24 cellular contexts compared by ENCODE assay signal in the genomic region with DNA sequence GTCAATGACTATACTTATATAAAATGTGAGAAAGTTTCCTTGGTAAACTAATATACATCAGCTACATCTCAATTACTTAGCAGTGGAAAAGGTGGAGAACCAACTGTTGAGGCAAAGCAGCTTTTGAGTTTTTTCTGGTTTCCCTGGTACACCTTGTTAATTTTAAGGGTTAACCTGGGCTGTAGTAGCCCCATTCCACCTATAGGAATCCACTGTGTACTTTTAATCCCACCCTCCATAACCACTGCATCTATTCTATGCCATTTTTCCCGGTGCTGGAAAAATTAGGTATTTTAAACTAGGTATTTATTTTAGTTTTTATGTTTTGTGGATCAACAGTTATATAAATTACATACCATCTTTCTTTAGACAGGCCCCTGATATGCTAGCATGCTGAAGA. TPM values are rescaled to one million over a fixed set of nuclear protein-coding genes. Genes with fewer than 3 reads are reported as not detected.
DNase-seq lines count a peak whose midpoint lies in the region; ATAC-seq, FAIRE-seq and TF ChIP-seq lines count a peak whose summit lies in the region.
"Had no signal": no experiment of that assay in that cellular context is flagged by ENCODE, and none has a peak within 500 bp of the region (broad histone marks: within the 10 kb centered on the region; RNA-seq: fewer than 3 reads in every experiment).

No MANE protein-coding gene starts in this region.

- POLR2A ChIA-PET in T-cell (lab: Charles Lee) (no interaction called here), K562 (lab: Yijun Ruan, JAX) (interaction anchor here (0.7 kb wide), 1 partner anchor 544 kb away, joined by 3 read pairs; no protein-coding TSS in a partner anchor)

- H3K27ac Mint-ChIP-seq in activated naive CD4-positive, alpha-beta T cell treated with anti-CD3 and anti-CD28 coated beads, Interleukin-2, amount 50 U/mL, for 24 hours, result peak overlapping the region; percentile 5
- no peak overlapping the region for H3K27ac Mint-ChIP-seq in activated naive CD4-positive, alpha-beta T cell treated with anti-CD3 and anti-CD28 coated beads for 36 hours
- no peak overlapping the region for H3K27ac Mint-ChIP-seq in GM23338
- peak overlapping the region; percentile 17 to 50 for H3K27ac Mint-ChIP-seq in T-cell
- no peak overlapping the region for H3K27ac Mint-ChIP-seq in endothelial cell (ENCODE audit: unreplicated experiment)

- TF ChIP-seq RAD21 in K562 (CRISPR knock-in tag; conservative IDR thresholded peaks at IDR 0.05 in 1 of 2, IDR thresholded peaks at IDR 0.05 in 1 of 2), result no peak

- in situ Hi-C loops in K562 (cut with MboI), result no loop called here

- peak in 1 of 2 experiments; percentile 9; a peak in 1 of 4 replicates for TF ChIP-seq CTCF in GM23338 (conservative IDR thresholded peaks at IDR 0.05; ENCODE audit: low read depth in 2 of 2)
- no peak for TF ChIP-seq CTCF in K562 (IDR thresholded peaks at IDR 0.05 in 2 of 3, conservative IDR thresholded peaks at IDR 0.05 in 1 of 3; ENCODE audit: insufficient read depth in 2 of 3, low read depth in 1 of 3, low read length in 3 of 3)
- TF ChIP-seq CTCF in hepatocyte (IDR thresholded peaks at IDR 0.05; ENCODE audit: poor library complexity), result no peak
- TF ChIP-seq CTCF in endothelial cell (IDR thresholded peaks at IDR 0.05; ENCODE audit: unreplicated experiment), result no peak

- H3K4me1 ChIP-seq in GM23338 (ENCODE audit: insufficient read depth) (no peaks in the 10 kb centered on the region), K562 (replicated peaks in 1 of 2; ENCODE audit: control insufficient read depth in 2 of 2, insufficient read depth in 2 of 2, low read length in 2 of 2) (no peaks in the 10 kb centered on the region), hepatocyte (ENCODE audit: insufficient read depth) (no peaks in the 10 kb centered on the region)
- H3K4me1 ChIP-seq: Caco-2 had no signal

- no peak overlapping the region for H3K4me3 Mint-ChIP-seq in activated naive CD4-positive, alpha-beta T cell treated with anti-CD3 and anti-CD28 coated beads, Interleukin-2, amount 50 U/mL, for 24 hours
- H3K4me3 Mint-ChIP-seq in activated naive CD4-positive, alpha-beta T cell treated with anti-CD3 and anti-CD28 coated beads for 36 hours, result no peak overlapping the region
- H3K4me3 Mint-ChIP-seq in GM23338, result no peak overlapping the region
- no peak overlapping the region for H3K4me3 Mint-ChIP-seq in T-cell
- no peak overlapping the region for H3K4me3 Mint-ChIP-seq in endothelial cell (ENCODE audit: unreplicated experiment)
- H3K4me3 Mint-ChIP-seq: CD4-positive, alpha-beta memory T cell had no signal

- no peak for TF ChIP-seq POLR2A in K562 (conservative IDR thresholded peaks at IDR 0.05)

- ATAC-seq in GM23338 (peak; percentile 26; the same call in 1 of the 3 replicates), T-cell (replicated peaks in 1 of 4) (no peak), K562 (peak; percentile 54; the same call in 2 of the 3 replicates)

- WGBS in K562 (ENCODE audit: insufficient coverage, low coverage, missing lambda C conversion rate), result 79% methylated on average over 1 of the region's 1 CpG
- 90% methylated on average over 1 of the region's 1 CpG for WGBS in hepatocyte (ENCODE audit: low lambda C conversion rate, missing lambda C conversion rate)

- H4K20me1 ChIP-seq in GM23338 (replicated peaks; ENCODE audit: insufficient read depth) (no peaks in the 10 kb centered on the region), K562 (replicated peaks; ENCODE audit: control insufficient read depth, insufficient read depth, low read length) (no peaks in the 10 kb centered on the region), hepatocyte (ENCODE audit: insufficient read depth, poor library complexity, severe bottlenecking) (no peaks in the 10 kb centered on the region)

- no peaks in the 10 kb centered on the region for H3K9me1 ChIP-seq in K562 (ENCODE audit: control insufficient read depth, insufficient read depth, low read length)

- H3K4me3 ChIP-seq in GM23338 (no peak overlapping the region), K562 (no peak overlapping the region), hepatocyte (no peak overlapping the region)
- H3K4me3 ChIP-seq: BLaER1 treated with 17β-estradiol and CSF1 and Interleukin-3, amounts not matched to agents 10 nM and 100 nM had no signal

- no peak for FAIRE-seq in K562 (lab: Jason Lieb, UNC)
- FAIRE-seq: A204.1, G401.6 had no signal

- H3K9ac ChIP-seq in K562 (ENCODE audit: insufficient read depth in 1 of 2, low read depth in 2 of 2, low read length in 2 of 2), result no peak overlapping the region

- no TSS peak for BruUV-seq in K562 (replicated peaks; lab: Mats Ljungman, UMichigan)

- H3F3A ChIP-seq in GM23338 (replicated peaks; ENCODE audit: low read depth), result no peaks in the 10 kb centered on the region; the same call in 1 of the 2 replicates

- no peaks in the 10 kb centered on the region for H3K9me3 Mint-ChIP-seq in activated naive CD4-positive, alpha-beta T cell treated with anti-CD3 and anti-CD28 coated beads, Interleukin-2, amount 50 U/mL, for 24 hours
- no peaks in the 10 kb centered on the region for H3K9me3 Mint-ChIP-seq in activated naive CD4-positive, alpha-beta T cell treated with anti-CD3 and anti-CD28 coated beads for 36 hours
- H3K9me3 Mint-ChIP-seq in GM23338 (no peaks in the 10 kb centered on the region), T-cell (no peaks in the 10 kb centered on the region), endothelial cell (ENCODE audit: unreplicated experiment) (no peaks in the 10 kb centered on the region)
- H3K9me3 Mint-ChIP-seq: CD4-positive, alpha-beta memory T cell had no signal

- intact Hi-C loops in activated naive CD4-positive, alpha-beta T cell treated with anti-CD3 and anti-CD28 coated beads for 36 hours (cut with micrococcal nuclease), result loop anchor here (2.0 kb wide), 1 partner anchor 29 kb away; no protein-coding TSS in a partner anchor
- intact Hi-C loops in K562 (cut with micrococcal nuclease), result no loop called here

- H3K27ac ChIP-seq in GM23338 (ENCODE audit: low read depth) (no peak overlapping the region), K562 (ENCODE audit: extremely low read depth, low read depth, low read length) (no peak overlapping the region), hepatocyte (no peak overlapping the region)
- H3K27ac ChIP-seq: BLaER1 treated with 17β-estradiol and CSF1 and Interleukin-3, amounts not matched to agents 10 nM and 100 nM had no signal

- H3K4me2 ChIP-seq in GM23338 (no peak overlapping the region), K562 (ENCODE audit: insufficient read depth, low read length) (no peak overlapping the region), hepatocyte (no peak overlapping the region)

- peaks cover 82% of the 10 kb centered on the region for H3K36me3 ChIP-seq in GM23338 (ENCODE audit: insufficient read depth)
- peaks cover 79% of the 10 kb centered on the region for H3K36me3 ChIP-seq in K562 (ENCODE audit: control insufficient read depth, insufficient read depth, low read length)
- no peaks in the 10 kb centered on the region for H3K36me3 ChIP-seq in hepatocyte (replicated peaks; ENCODE audit: insufficient read depth, low read depth)

- peaks cover 44% of the 10 kb centered on the region for H3K4me1 Mint-ChIP-seq in activated naive CD4-positive, alpha-beta T cell treated with anti-CD3 and anti-CD28 coated beads, Interleukin-2, amount 50 U/mL, for 24 hours
- H3K4me1 Mint-ChIP-seq in activated naive CD4-positive, alpha-beta T cell treated with anti-CD3 and anti-CD28 coated beads for 36 hours (ENCODE audit: low read depth), result peaks cover 46% of the 10 kb centered on the region
- H3K4me1 Mint-ChIP-seq in GM23338 (peaks cover 6% of the 10 kb centered on the region), T-cell (peaks cover 22 to 30% (median 24%) of the 10 kb centered on the region in 3 donors), endothelial cell (ENCODE audit: unreplicated experiment) (peaks cover 6% of the 10 kb centered on the region)

- peaks cover 26% of the 10 kb centered on the region for H3K36me3 Mint-ChIP-seq in activated naive CD4-positive, alpha-beta T cell treated with anti-CD3 and anti-CD28 coated beads, Interleukin-2, amount 50 U/mL, for 24 hours
- H3K36me3 Mint-ChIP-seq in activated naive CD4-positive, alpha-beta T cell treated with anti-CD3 and anti-CD28 coated beads for 36 hours (ENCODE audit: low read depth), result peaks cover 38% of the 10 kb centered on the region
- peaks cover 70% of the 10 kb centered on the region for H3K36me3 Mint-ChIP-seq in GM23338 (ENCODE audit: low read depth)
- H3K36me3 Mint-ChIP-seq in T-cell, result peaks cover 48% of the 10 kb centered on the region
- no peaks in the 10 kb centered on the region for H3K36me3 Mint-ChIP-seq in endothelial cell (ENCODE audit: low read depth, unreplicated experiment)

- H3K9me2 ChIP-seq in GM23338 (ENCODE audit: insufficient read depth) (no peaks in the 10 kb centered on the region), hepatocyte (replicated peaks; ENCODE audit: insufficient read depth) (no peaks in the 10 kb centered on the region)

- no peaks in the 10 kb centered on the region for H3K27me3 Mint-ChIP-seq in activated naive CD4-positive, alpha-beta T cell treated with anti-CD3 and anti-CD28 coated beads, Interleukin-2, amount 50 U/mL, for 24 hours
- H3K27me3 Mint-ChIP-seq in activated naive CD4-positive, alpha-beta T cell treated with anti-CD3 and anti-CD28 coated beads for 36 hours (ENCODE audit: low read depth), result no peaks in the 10 kb centered on the region
- H3K27me3 Mint-ChIP-seq in GM23338 (ENCODE audit: insufficient read depth, low read depth, poor library complexity) (peaks cover 8% of the 10 kb centered on the region), T-cell (no peaks in the 10 kb centered on the region), endothelial cell (ENCODE audit: unreplicated experiment) (peaks cover 1% of the 10 kb centered on the region)
- H3K27me3 Mint-ChIP-seq: CD4-positive, alpha-beta memory T cell had no signal

- no peak for DNase-seq in activated naive CD4-positive, alpha-beta T cell treated with anti-CD3 and anti-CD28 coated beads for 36 hours
- DNase-seq in GM23338 (ENCODE audit: low spot score) (no peak), T-cell (no peak), K562 (ENCODE audit: extremely low read depth in 1 of 4, low spot score in 3 of 4) (peak in 2 of 4 experiments; percentile 28 to 30), hepatocyte (ENCODE audit: low spot score) (no peak), endothelial cell (ENCODE audit: low spot score) (no peak)
- DNase-seq: Caco-2; CD4-positive, alpha-beta memory T cell; GOT3; HCEC 1CT; Kasumi-1; NCI-H1092 treated with DMSO at 0.1 percent for 48 hours; NCI-H1436 treated with DMSO at 0.1 percent for 48 hours; NCI-H187 treated with DMSO at 0.1 percent for 48 hours; NCI-H2171 treated with DMSO at 0.1 percent for 48 hours; NCI-H524; NCI-H82; NK-92 treated with Interleukin-12 subunit alpha and Interleukin-12 subunit beta, amount 100 ng/mL, for 24 hours; Right ventricle myocardium superior; RPMI8226 had no signal

- H3K79me2 ChIP-seq in GM23338 (replicated peaks; ENCODE audit: insufficient read depth) (peaks cover 16% of the 10 kb centered on the region; the same call in 1 of the 2 replicates), K562 (ENCODE audit: control insufficient read depth, insufficient read depth, low read length) (no peaks in the 10 kb centered on the region), hepatocyte (no peaks in the 10 kb centered on the region)

- CTCF ChIA-PET in activated naive CD4-positive, alpha-beta T cell treated with anti-CD3 and anti-CD28 coated beads for 36 hours (lab: Charles Lee), result no interaction called here
- CTCF ChIA-PET in T-cell (lab: Charles Lee) (interaction anchor here (0.7 to 1.7 kb wide), 4 partner anchors 8 to 544 kb away, joined by 3 to 7 read pairs (median 4); no protein-coding TSS in a partner anchor), K562 (lab: Yijun Ruan, JAX; ENCODE audit: low intra/inter-chr PET ratio) (no interaction called here)

- no peaks in the 10 kb centered on the region for H3K9me3 ChIP-seq in K562 (replicated peaks; ENCODE audit: control insufficient read depth, insufficient read depth, low read depth, low read length)
- no peaks in the 10 kb centered on the region for H3K9me3 ChIP-seq in hepatocyte (ENCODE audit: low read depth)
- H3K9me3 ChIP-seq: BLaER1 treated with 17β-estradiol and CSF1 and Interleukin-3, amounts not matched to agents 10 nM and 100 nM; Caco-2 had no signal

- H2AFZ ChIP-seq in GM23338, result no peak overlapping the region
- no peak overlapping the region for H2AFZ ChIP-seq in K562 (ENCODE audit: low read depth, low read length)
- no peak overlapping the region for H2AFZ ChIP-seq in hepatocyte

- H3K27me3 ChIP-seq in GM23338 (ENCODE audit: insufficient read depth) (no peaks in the 10 kb centered on the region), K562 (ENCODE audit: control insufficient read depth in 2 of 2, insufficient read depth in 2 of 2, low read length in 2 of 2) (no peaks in the 10 kb centered on the region), hepatocyte (no peaks in the 10 kb centered on the region)
- H3K27me3 ChIP-seq: BLaER1 treated with 17β-estradiol and CSF1 and Interleukin-3, amounts not matched to agents 10 nM and 100 nM had no signal

- TF ChIP-seq EP300 in K562 (IDR thresholded peaks at IDR 0.05; ENCODE audit: low read length), result no peak

RNA-seq across cellular contexts. Expression of a gene that starts 42.4 kb away (rescaled TPM):
- total RNA-seq in activated naive CD4-positive, alpha-beta T cell treated with anti-CD3 and anti-CD28 coated beads for 36 hours, result 10 to 100 TPM; 15.4 to 15.6 TPM
- 22.7 and 22.9 TPM in 2 replicates for total RNA-seq in GM23338 (2014; rRNA removed; shearing (Covaris generic))
- polyA plus RNA-seq in GM23338 (2016; fragmentation: Nextera tagmentation; extraction: Ambion mirVana), result 37.1 and 38.3 TPM in 2 replicates
- 10 to 100 TPM; 14.8 to 18.5 (median 17.2) TPM for total RNA-seq in T-cell
- 7.5 and 15.7 TPM in 2 replicates for total RNA-seq in K562 (2011; cell fraction: chromatin; rRNA removed; ENCODE audit: low replicate concordance)
- total RNA-seq in K562 (2011; cell fraction: nucleolus; rRNA removed), result 7.6 and 9.2 TPM in 2 replicates
- 6.8 and 7.9 TPM in 2 replicates for total RNA-seq in K562 (2011; cell fraction: nucleoplasm; rRNA removed)
- 20.2 and 20.8 TPM in 2 replicates for total RNA-seq in K562 (2014; rRNA removed)
- total RNA-seq in K562 (2014; rRNA removed; fragmentation: Illumina TruSeq; extraction: Trizol), result 29.7 and 34.1 TPM in 2 replicates
- 30.5 and 32.1 TPM in 2 replicates for total RNA-seq in K562 (2015; rRNA removed; fragmentation: Illumina TruSeq; extraction: Trizol)
- 22.1 and 23.8 TPM in 2 replicates for total RNA-seq in K562 (2021)
- polyA plus RNA-seq in K562 (2011; rRNA removed), result 26.5 and 30.5 TPM in 2 replicates
- polyA plus RNA-seq in K562 (2011; cell fraction: cytosol; rRNA removed), result 8.0 and 11.5 TPM in 2 replicates
- 5.8 and 9.5 TPM in 2 replicates for polyA plus RNA-seq in K562 (2011; cell fraction: nucleus; rRNA removed)
- 25.5 and 27.5 TPM in 2 replicates for polyA plus RNA-seq in K562 (2012)
- polyA plus RNA-seq in K562 (2014; fragmentation: Illumina TruSeq; extraction: Trizol), result 27.9 and 33.5 TPM in 2 replicates
- polyA plus RNA-seq in K562 (2014; fragmentation: Nextera tagmentation; extraction: Ambion mirVana), result 10 to 100 TPM; 38.1 to 52.1 TPM
- polyA plus RNA-seq in K562 (2014; rRNA removed), result 24.7 and 25.3 TPM in 2 replicates
- 15.8 and 20.3 TPM in 2 replicates for polyA minus RNA-seq in K562 (2011; rRNA and poly(A)+ RNA removed)
- 8.4 and 12.0 TPM in 2 replicates for polyA minus RNA-seq in K562 (2011; cell fraction: cytosol; rRNA and poly(A)+ RNA removed)
- 4.4 and 7.7 TPM in 2 replicates for polyA minus RNA-seq in K562 (2011; cell fraction: nucleus; rRNA and poly(A)+ RNA removed)
- total RNA-seq in hepatocyte, result 35.6 and 42.7 TPM in 2 replicates
- polyA plus RNA-seq in hepatocyte, result 40.8 and 44.5 TPM in 2 replicates
- total RNA-seq in endothelial cell (ENCODE audit: unreplicated experiment), result 25.6 TPM

Comparison
In these comparisons a context has a peak if more than half of its experiments do, and no peak if none do; other contexts are left out.
1. H3K27ac Mint-ChIP-seq: peak in activated naive CD4-positive, alpha-beta T cell treated with anti-CD3 and anti-CD28 coated beads, Interleukin-2, amount 50 U/mL, for 24 hours (single experiment) and T-cell (2 of 2); none in activated naive CD4-positive, alpha-beta T cell treated with anti-CD3 and anti-CD28 coated beads for 36 hours (single experiment), GM23338 (single experiment) and endothelial cell (single experiment).
2. ATAC-seq: peak in GM23338 (single experiment) and K562 (single experiment); none in T-cell (0 of 4).
3. CTCF ChIA-PET loops: an anchor here in T-cell (0.7 to 1.7 kb wide); none called in activated naive CD4-positive, alpha-beta T cell treated with anti-CD3 and anti-CD28 coated beads for 36 hours and K562.